Comparison of ENCODE assay signal across 8 cellular contexts in the genomic region with DNA sequence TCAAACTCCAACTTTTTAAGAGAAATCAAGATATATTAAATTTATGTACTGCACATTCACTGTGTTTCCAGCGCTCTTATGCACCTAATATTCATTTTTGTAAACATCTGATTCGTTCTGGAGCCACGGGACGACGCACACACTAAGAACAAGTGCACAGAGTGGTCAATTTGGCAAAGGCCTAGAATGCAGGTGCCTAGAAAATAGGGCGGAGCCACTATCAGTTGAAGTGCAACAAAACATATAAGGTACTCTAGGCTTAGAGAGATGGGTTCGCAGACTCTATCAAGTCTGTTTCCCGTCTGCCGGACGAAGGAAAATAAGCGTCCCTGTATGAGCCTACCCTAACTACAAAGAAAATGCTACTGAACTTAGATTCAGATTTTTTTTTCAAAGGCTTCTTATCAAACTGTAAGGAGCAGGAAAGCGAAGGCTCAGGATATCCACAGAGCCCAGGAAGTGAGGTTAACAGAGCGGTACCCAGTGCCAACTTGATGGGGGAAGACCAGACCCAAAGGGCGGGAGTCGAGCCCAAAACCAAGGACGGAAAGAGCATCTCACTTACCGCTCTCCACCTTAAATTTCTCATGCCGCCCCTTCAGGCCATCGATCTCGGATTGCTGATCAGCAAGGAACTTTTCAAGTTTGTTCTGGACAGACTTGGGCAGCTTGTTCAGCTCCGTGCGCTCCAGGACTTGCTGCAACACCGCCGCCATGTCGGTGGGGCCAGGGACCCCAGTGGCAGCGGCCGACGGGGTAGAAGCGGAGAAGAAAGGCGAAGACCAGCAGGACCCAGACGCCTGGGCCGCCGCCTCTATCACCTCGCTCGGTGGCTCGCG. TPM values are rescaled to one million over a fixed set of nuclear protein-coding genes. Genes with fewer than 3 reads are reported as not detected.
DNase-seq lines count a peak whose midpoint lies in the region; ATAC-seq, FAIRE-seq and TF ChIP-seq lines count a peak whose summit lies in the region.

No MANE protein-coding gene starts in this region.

- H3K36me3 Mint-ChIP-seq in immature natural killer cell = peaks cover 0 to 19% (median 2%) of the 10 kb centered on the region in 3 donors

- TSS peak; percentile 48 for BruUV-seq in K562 (replicated peaks; lab: Mats Ljungman, UMichigan)

- peak overlapping the region; percentile 78 for H3K4me3 ChIP-seq in K562

- peak overlapping the region; percentile 93 for H2AFZ ChIP-seq in K562 (ENCODE audit: low read depth, low read length)

- no peaks in the 10 kb centered on the region for H3K9me3 Mint-ChIP-seq in immature natural killer cell

- intact Hi-C loops in K562 (cut with micrococcal nuclease) = loop anchor here (1.0 kb wide), 1 partner anchor 612 kb away; no protein-coding TSS in a partner anchor

- H3K9me3 ChIP-seq in K562 (replicated peaks; ENCODE audit: control insufficient read depth, insufficient read depth, low read depth, low read length) = no peaks in the 10 kb centered on the region

- TF ChIP-seq POLR2A in K562 (conservative IDR thresholded peaks at IDR 0.05) = peak; percentile 85; the same call in 1 of the 2 replicates

- no peak for TF ChIP-seq RAD21 in K562 (CRISPR knock-in tag; conservative IDR thresholded peaks at IDR 0.05 in 1 of 2, IDR thresholded peaks at IDR 0.05 in 1 of 2)

- H3K4me1 Mint-ChIP-seq in immature natural killer cell = peaks cover 42 to 81% of the 10 kb centered on the region in 2 donors

- peak overlapping the region; percentile 93 to 99 (median 96) for H3K27ac Mint-ChIP-seq in immature natural killer cell

- under 1% methylated on average over 36 of the region's 37 CpGs for WGBS in K562 (ENCODE audit: insufficient coverage, low coverage, missing lambda C conversion rate)

- in situ Hi-C loops in K562 (cut with MboI) = no loop called here

- ATAC-seq in GM21515 (IDR thresholded peaks at IDR 0.05; ENCODE audit: unreplicated experiment) (peak; percentile 38), K562 (peak; percentile 60)

- no peaks in the 10 kb centered on the region for H3K9me1 ChIP-seq in K562 (ENCODE audit: control insufficient read depth, insufficient read depth, low read length)

- DNase-seq in GM03348 (ENCODE audit: low spot score) (peak; percentile 33), HT1080 (ENCODE audit: low read depth) (peak; percentile 18), RPMI7951 (ENCODE audit: low read depth) (peak; percentile 21), K562 (ENCODE audit: extremely low read depth in 1 of 4, low spot score in 3 of 4) (peak; percentile 76 to 82 (median 80)), immature natural killer cell (peak in 2 of 3 donors; percentile 31), ecto neural progenitor cell (ENCODE audit: low spot score) (no peak)
- peak in 2 of 3 donors; percentile 2 to 13 for DNase-seq in stimulated activated CD4-positive, alpha-beta T cell treated with anti-CD3 and anti-CD28 coated beads, Interleukin-12 subunit alpha, Interleukin-12 subunit beta, amount 100 ng/mL, for 48 hours (ENCODE audit: low read depth in 2 of 3, low spot score in 1 of 3)

- H3K4me2 ChIP-seq in K562 (ENCODE audit: insufficient read depth, low read length) = peak overlapping the region; percentile 89

- no peak for TF ChIP-seq CTCF in K562 (IDR thresholded peaks at IDR 0.05 in 2 of 3, conservative IDR thresholded peaks at IDR 0.05 in 1 of 3; ENCODE audit: insufficient read depth in 2 of 3, low read depth in 1 of 3, low read length in 3 of 3)

- peak overlapping the region; percentile 91 for H3K27ac ChIP-seq in K562 (ENCODE audit: extremely low read depth, low read depth, low read length)

- POLR2A ChIA-PET in K562 (lab: Yijun Ruan, JAX) = interaction anchor here (0.6 to 1.6 kb wide), 21 partner anchors 8 to 1574 kb away, joined by 3 to 19 read pairs (median 4); no protein-coding TSS in a partner anchor

- CTCF ChIA-PET in K562 (lab: Yijun Ruan, JAX; ENCODE audit: low intra/inter-chr PET ratio) = no interaction called here

- TF ChIP-seq EP300 in K562 (IDR thresholded peaks at IDR 0.05; ENCODE audit: low read length) = no peak

- FAIRE-seq in K562 (lab: Jason Lieb, UNC) = no peak

- peaks cover 85% of the 10 kb centered on the region for H3K79me2 ChIP-seq in K562 (ENCODE audit: control insufficient read depth, insufficient read depth, low read length)

- 0 out of 2 replicates have a peak, but pooled peaks cover 7% of the 10 kb centered on the region for H4K20me1 ChIP-seq in K562 (replicated peaks; ENCODE audit: control insufficient read depth, insufficient read depth, low read length)

- H3K27me3 Mint-ChIP-seq in immature natural killer cell (ENCODE audit: low read depth in 3 of 3) = peaks cover 10 to 24% (median 15%) of the 10 kb centered on the region in 3 donors

- H3K4me3 Mint-ChIP-seq in immature natural killer cell = peak overlapping the region; percentile 92 to 100 (median 94)

- no peaks in the 10 kb centered on the region for H3K27me3 ChIP-seq in K562 (ENCODE audit: control insufficient read depth in 2 of 2, insufficient read depth in 2 of 2, low read length in 2 of 2)

- peak overlapping the region; percentile 87 to 95 for H3K9ac ChIP-seq in K562 (ENCODE audit: insufficient read depth in 1 of 2, low read depth in 2 of 2, low read length in 2 of 2)

- peaks cover 50% of the 10 kb centered on the region for H3K36me3 ChIP-seq in K562 (ENCODE audit: control insufficient read depth, insufficient read depth, low read length)

- no peaks in the 10 kb centered on the region for H3K4me1 ChIP-seq in K562 (replicated peaks in 1 of 2; ENCODE audit: control insufficient read depth in 2 of 2, insufficient read depth in 2 of 2, low read length in 2 of 2)

TF ChIP-seq in K562, 482 proteins besides CTCF, POLR2A, EP300 and RAD21 (continues in another document):
- TF ChIP-seq SIN3A (IDR thresholded peaks at IDR 0.05; ENCODE audit: borderline replicate concordance in 2 of 2, control insufficient read depth in 1 of 2, low read depth in 2 of 2, low read length in 2 of 2) = peak in 1 of 2 experiments; percentile 23; a peak in 1 of 4 replicates
- TF ChIP-seq TCF7L2 (IDR thresholded peaks at IDR 0.05; ENCODE audit: low read depth, low read length) = no peak
- 0 out of 2 replicates have a peak, but pooled peaks have one; percentile 68 for TF ChIP-seq ZNF232 (CRISPR knock-in tag; IDR thresholded peaks at IDR 0.05)

RNA-seq across cellular contexts. Expression of gene TPR, which starts 0.5 kb away (rescaled TPM):
- 65.1 and 97.7 TPM in 2 replicates for total RNA-seq in HT1080 (2014; rRNA removed; shearing (Covaris generic))
- 21.8 and 26.3 TPM in 2 replicates for polyA plus RNA-seq in HT1080 (2015; cell fraction: cytosol; rRNA removed)
- polyA plus RNA-seq in HT1080 (2015; cell fraction: nucleus; rRNA removed) = 118 and 191 TPM in 2 replicates
- total RNA-seq in RPMI7951 (2014; rRNA removed; shearing (Covaris generic)) = 46.7 and 64.3 TPM in 2 replicates
- total RNA-seq in K562 (2011; cell fraction: chromatin; rRNA removed; ENCODE audit: low replicate concordance) = 75.6 and 404 TPM in 2 replicates
- 42.2 and 55.9 TPM in 2 replicates for total RNA-seq in K562 (2011; cell fraction: nucleolus; rRNA removed)
- total RNA-seq in K562 (2011; cell fraction: nucleoplasm; rRNA removed) = 80.7 and 121 TPM in 2 replicates
- total RNA-seq in K562 (2014; rRNA removed) (95.8 and 103 TPM in 2 replicates), K562 (2014; rRNA removed; fragmentation: Illumina TruSeq; extraction: Trizol) (166 and 189 TPM in 2 replicates), K562 (2015; rRNA removed; fragmentation: Illumina TruSeq; extraction: Trizol) (149 and 157 TPM in 2 replicates), K562 (2021) (157 and 167 TPM in 2 replicates)
- polyA plus RNA-seq in K562 (2011; rRNA removed) (152 and 164 TPM in 2 replicates), K562 (2014; fragmentation: Illumina TruSeq; extraction: Trizol) (138 and 148 TPM in 2 replicates), K562 (2014; fragmentation: Nextera tagmentation; extraction: Ambion mirVana) (10 to 100 TPM; 48.5 to 54.3 TPM), K562 (2014; rRNA removed) (75.5 and 86.7 TPM in 2 replicates), immature natural killer cell (10 to 100 TPM in 2 of 3 donors, 1 to 10 TPM in 1; 5.4 to 64.7 (median 12.9) TPM)
- 95.4 and 98.0 TPM in 2 replicates for polyA plus RNA-seq in K562 (2011; cell fraction: cytosol; rRNA removed)
- polyA plus RNA-seq in K562 (2011; cell fraction: nucleus; rRNA removed) = 264 and 285 TPM in 2 replicates
- polyA plus RNA-seq in K562 (2012) = 54.3 and 67.7 TPM in 2 replicates
- polyA minus RNA-seq in K562 (2011; rRNA and poly(A)+ RNA removed) = 246 and 256 TPM in 2 replicates
- polyA minus RNA-seq in K562 (2011; cell fraction: cytosol; rRNA and poly(A)+ RNA removed) = 122 and 156 TPM in 2 replicates
- 113 and 192 TPM in 2 replicates for polyA minus RNA-seq in K562 (2011; cell fraction: nucleus; rRNA and poly(A)+ RNA removed)

RNA-seq across cellular contexts. Expression of gene ODR4, which starts 1.1 kb away (rescaled TPM):
- total RNA-seq in HT1080 (2014; rRNA removed; shearing (Covaris generic)) = 10.9 and 14.1 TPM in 2 replicates
- 9.9 and 14.5 TPM in 2 replicates for polyA plus RNA-seq in HT1080 (2015; cell fraction: cytosol; rRNA removed)
- 38.6 and 38.9 TPM in 2 replicates for polyA plus RNA-seq in HT1080 (2015; cell fraction: nucleus; rRNA removed)
- total RNA-seq in RPMI7951 (2014; rRNA removed; shearing (Covaris generic)) = 15.7 and 16.2 TPM in 2 replicates
- 25.2 and 70.5 TPM in 2 replicates for total RNA-seq in K562 (2011; cell fraction: chromatin; rRNA removed; ENCODE audit: low replicate concordance)
- total RNA-seq in K562 (2011; cell fraction: nucleolus; rRNA removed) = 17.7 and 24.3 TPM in 2 replicates
- 30.2 and 34.4 TPM in 2 replicates for total RNA-seq in K562 (2011; cell fraction: nucleoplasm; rRNA removed)
- 21.3 and 23.1 TPM in 2 replicates for total RNA-seq in K562 (2014; rRNA removed)
- total RNA-seq in K562 (2014; rRNA removed; fragmentation: Illumina TruSeq; extraction: Trizol) = 49.8 and 53.0 TPM in 2 replicates
- 40.6 and 44.1 TPM in 2 replicates for total RNA-seq in K562 (2015; rRNA removed; fragmentation: Illumina TruSeq; extraction: Trizol)
- 26.2 and 29.4 TPM in 2 replicates for total RNA-seq in K562 (2021)
- 43.1 and 52.0 TPM in 2 replicates for polyA plus RNA-seq in K562 (2011; rRNA removed)
- polyA plus RNA-seq in K562 (2011; cell fraction: cytosol; rRNA removed) = 7.7 and 12.1 TPM in 2 replicates
- polyA plus RNA-seq in K562 (2011; cell fraction: nucleus; rRNA removed) = 15.8 and 31.1 TPM in 2 replicates
- 16.3 and 19.4 TPM in 2 replicates for polyA plus RNA-seq in K562 (2012)
- polyA plus RNA-seq in K562 (2014; fragmentation: Illumina TruSeq; extraction: Trizol) = 30.1 and 37.2 TPM in 2 replicates
- polyA plus RNA-seq in K562 (2014; fragmentation: Nextera tagmentation; extraction: Ambion mirVana) = 10 to 100 TPM; 52.6 to 63.9 TPM
- polyA plus RNA-seq in K562 (2014; rRNA removed) = 33.1 and 35.7 TPM in 2 replicates
- polyA minus RNA-seq in K562 (2011; rRNA and poly(A)+ RNA removed) = 40.2 and 48.2 TPM in 2 replicates
- 12.8 and 13.6 TPM in 2 replicates for polyA minus RNA-seq in K562 (2011; cell fraction: cytosol; rRNA and poly(A)+ RNA removed)
- polyA minus RNA-seq in K562 (2011; cell fraction: nucleus; rRNA and poly(A)+ RNA removed) = 21.8 and 45.1 TPM in 2 replicates
- polyA plus RNA-seq in immature natural killer cell = 1 to 10 TPM; 1.7 to 5.4 (median 5.0) TPM
